In genomic region chr17:34720760-34721159, GRCh38 we compare ENCODE assay signal across 1 cellular context.
TF ChIP-seq lines count a peak whose summit lies in the region.

No MANE protein-coding gene starts in this region.

TF ChIP-seq in WTC11, 78 proteins besides CTCF, POLR2A, EP300 and RAD21 (continued from another document):
- TF ChIP-seq ARID4B (CRISPR knock-in tag; IDR thresholded peaks at IDR 0.05; ENCODE audit: borderline replicate concordance) (no peak), PRRX2 (CRISPR knock-in tag; IDR thresholded peaks at IDR 0.05) (no peak)
